In the genomic region with DNA sequence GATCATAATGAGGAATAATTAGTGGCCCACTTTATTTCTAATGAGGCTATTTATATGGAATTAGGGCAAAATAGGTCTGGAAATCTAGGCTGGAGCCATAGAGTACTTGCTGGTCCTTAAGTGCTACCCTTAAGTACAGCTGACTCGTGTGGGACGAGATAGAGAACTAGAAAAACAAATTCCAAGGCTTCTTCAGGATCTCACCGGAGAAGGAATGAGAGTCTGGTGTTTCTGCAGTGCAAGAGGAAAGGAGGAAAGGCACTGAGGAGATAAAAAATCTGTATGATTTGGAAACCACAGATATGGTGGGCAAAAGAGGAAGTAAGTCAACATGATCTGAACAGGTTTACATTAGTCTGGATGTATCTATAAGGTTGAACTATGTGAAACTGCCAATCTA, we compare ENCODE assay signal across 27 cellular contexts.
DNase-seq lines count a peak whose midpoint lies in the region; ATAC-seq, FAIRE-seq and TF ChIP-seq lines count a peak whose summit lies in the region.
"Had no signal": no experiment of that assay in that cellular context is flagged by ENCODE, and none has a peak within 500 bp of the region (broad histone marks: within the 10 kb centered on the region; RNA-seq: fewer than 3 reads in every experiment).

No MANE protein-coding gene starts in this region.

- no peaks in the 10 kb centered on the region for H3K36me3 ChIP-seq in GM12878 (ENCODE audit: control insufficient read depth in 2 of 2, insufficient read depth in 2 of 2, low read length in 1 of 2)
- H3K36me3 ChIP-seq: BE2C, Peyer's patch had no signal

- BruUV-seq in GM12878 (replicated peaks; lab: Mats Ljungman, UMichigan) = no TSS peak

- POLR2A ChIA-PET in GM12878 (lab: Charles Lee) = no interaction called here

- intact Hi-C loops in GM12878 (cut with micrococcal nuclease; ENCODE audit: unreplicated experiment) = no loop called here

- no peaks in the 10 kb centered on the region for H3K9me3 ChIP-seq in GM12878 (replicated peaks; ENCODE audit: control insufficient read depth, insufficient read depth, low read length)
- H3K9me3 ChIP-seq: BE2C, Peyer's patch had no signal

- H3K9ac ChIP-seq in GM12878 (ENCODE audit: control insufficient read depth, insufficient read depth, low read length) = no peak overlapping the region

- H3K4me3 ChIP-seq in GM12878 = no peak overlapping the region
- H3K4me3 ChIP-seq: Peyer's patch had no signal

- no peak for TF ChIP-seq RAD21 in GM12878 (IDR thresholded peaks at IDR 0.05; ENCODE audit: insufficient read depth, low read depth, low read length)

- H3K4me3 Mint-ChIP-seq in nephron = no peak overlapping the region
- H3K4me3 Mint-ChIP-seq: IgD-negative memory B cell had no signal

- in situ Hi-C loops in GM12878 (cut with MboI) = no loop called here

- TF ChIP-seq POLR2A in GM12878 (IDR thresholded peaks at IDR 0.05; ENCODE audit: low read depth, low read length) = no peak

- no peak overlapping the region for H3K27ac ChIP-seq in GM12878 (ENCODE audit: control insufficient read depth, insufficient read depth)
- H3K27ac ChIP-seq: HL-60, Peyer's patch had no signal

- peak; percentile 58 for ATAC-seq in GM12878

- DNase-seq in NOMO-1 treated with DMSO at 0.1 percent for 48 hours (lab: John Stamatoyannopoulos, UW; ENCODE audit: unreplicated experiment) (peak; percentile 47), NOMO-1 treated with dmso at 0.1 percent for 144 hours (lab: John Stamatoyannopoulos, UW; ENCODE audit: unreplicated experiment) (no peak), GM12878 (ENCODE audit: low read depth, low spot score) (no peak), NCI-H1694 (lab: John Stamatoyannopoulos, UW) (no peak)
- no peak for DNase-seq in stimulated activated CD4-positive, alpha-beta T cell treated with anti-CD3 and anti-CD28 coated beads, Interleukin-15, amount 100 ng/mL, for 24 hours
- DNase-seq in activated CD4-positive, CD25-positive, alpha-beta regulatory T cell (lab: John Stamatoyannopoulos, UW) = no peak
- DNase-seq: 8988T, ACHN, BE2C, Calu3, DMS79 treated with DMSO at 0.1 percent for 48 hours, GF-D8, H7, Karpas-422, NCI-H1048, NCI-H1417, NCI-H1694 treated with DMSO at 0.1 percent for 48 hours, NCI-H446, NCI-H524 treated with DMSO at 0.1 percent for 48 hours, NCI-H774, Peyer's patch, SHP77 treated with DMSO at 0.1 percent for 48 hours had no signal

- SMC1A ChIA-PET in GM12878 (lab: Charles Lee; ENCODE audit: uncharacterized antibody, unreplicated experiment) = no interaction called here

- 24% methylated on average over 3 of the region's 3 CpGs for WGBS in GM12878 (ENCODE audit: insufficient coverage, insufficient replicate concordance, low lambda C conversion rate, missing lambda C conversion rate)

- H3K4me1 ChIP-seq in GM12878 (ENCODE audit: control insufficient read depth, insufficient read depth, low read length) = no peaks in the 10 kb centered on the region
- H3K4me1 ChIP-seq: BE2C, Peyer's patch had no signal

- no peaks in the 10 kb centered on the region for H3K27me3 ChIP-seq in GM12878 (replicated peaks in 1 of 2; ENCODE audit: control insufficient read depth in 2 of 2, insufficient read depth in 2 of 2, low read length in 1 of 2)
- H3K27me3 ChIP-seq: BE2C, Peyer's patch had no signal

- H3K79me2 ChIP-seq in GM12878 (ENCODE audit: control insufficient read depth, insufficient read depth, low read length) = no peaks in the 10 kb centered on the region

- H3K27me3 Mint-ChIP-seq in nephron (ENCODE audit: low read depth) = no peaks in the 10 kb centered on the region
- H3K27me3 Mint-ChIP-seq: IgD-negative memory B cell had no signal

- H3K36me3 Mint-ChIP-seq in nephron (ENCODE audit: low read depth) = no peaks in the 10 kb centered on the region
- H3K36me3 Mint-ChIP-seq: IgD-negative memory B cell had no signal

- no peak for TF ChIP-seq EP300 in GM12878 (IDR thresholded peaks at IDR 0.05; ENCODE audit: borderline replicate concordance in 1 of 2, control insufficient read depth in 1 of 2, low read depth in 2 of 2, low read length in 2 of 2)

- H4K20me1 ChIP-seq in GM12878 (ENCODE audit: control insufficient read depth, insufficient read depth) = no peaks in the 10 kb centered on the region

- FAIRE-seq in GM12878 (lab: Jason Lieb, UNC) = no peak
- FAIRE-seq: GM12892, GM19239 had no signal

- peaks cover 4% of the 10 kb centered on the region for H3K4me1 Mint-ChIP-seq in nephron

- RAD21 ChIA-PET in GM12878 (lab: Charles Lee; ENCODE audit: unreplicated experiment) = no interaction called here

- no peak for TF ChIP-seq CTCF in GM12878 (IDR thresholded peaks at IDR 0.05 in 2 of 3, conservative IDR thresholded peaks at IDR 0.05 in 1 of 3; ENCODE audit: control insufficient read depth in 2 of 3, extremely low read depth in 1 of 3, insufficient read depth in 1 of 3, low read depth in 3 of 3, low read length in 3 of 3)
- no peak for TF ChIP-seq CTCF in nephron (IDR thresholded peaks at IDR 0.05; ENCODE audit: unreplicated experiment in 3 of 3)

- peak overlapping the region in 2 of 3 experiments; percentile 1 to 53 for H3K27ac Mint-ChIP-seq in nephron
- H3K27ac Mint-ChIP-seq: IgD-negative memory B cell had no signal

- no peaks in the 10 kb centered on the region for H3K9me3 Mint-ChIP-seq in nephron
- H3K9me3 Mint-ChIP-seq: IgD-negative memory B cell had no signal

- H3K4me2 ChIP-seq in GM12878 (ENCODE audit: control insufficient read depth, insufficient read depth) = no peak overlapping the region

- CTCF ChIA-PET in GM12878 (lab: Yijun Ruan, JAX) = interaction anchor here (1.2 kb wide), 1 partner anchor 14 kb away, joined by 3 read pairs; no protein-coding TSS in a partner anchor

- no peak overlapping the region for H2AFZ ChIP-seq in GM12878 (ENCODE audit: control insufficient read depth, low read depth, low read length)

TF ChIP-seq in GM12878, 131 proteins besides CTCF, POLR2A, EP300 and RAD21 (continues in another document):
- no peak for TF ChIP-seq SKIL (IDR thresholded peaks at IDR 0.05; ENCODE audit: low read depth, poor library complexity, severe bottlenecking)
- TF ChIP-seq ZNF274 (IDR thresholded peaks at IDR 0.05; ENCODE audit: insufficient read depth, insufficient read length) = no peak
- TF ChIP-seq DPF2 (IDR thresholded peaks at IDR 0.05) = no peak
- no peak for TF ChIP-seq TCF7 (IDR thresholded peaks at IDR 0.05; ENCODE audit: borderline replicate concordance)
- TF ChIP-seq IRF4 (IDR thresholded peaks at IDR 0.05; ENCODE audit: low read depth, low read length) = no peak
- no peak for TF ChIP-seq KDM1A (IDR thresholded peaks at IDR 0.05; ENCODE audit: borderline replicate concordance)
- TF ChIP-seq YBX1 (IDR thresholded peaks at IDR 0.05) = no peak
- TF ChIP-seq SMARCA5 (IDR thresholded peaks at IDR 0.05) = no peak
- TF ChIP-seq GABPA (IDR thresholded peaks at IDR 0.05; ENCODE audit: low read depth) = no peak
- no peak for TF ChIP-seq SUPT20H (IDR thresholded peaks at IDR 0.05; ENCODE audit: borderline replicate concordance, control insufficient read depth, low read depth, low read length)
- TF ChIP-seq, protein P1, sequence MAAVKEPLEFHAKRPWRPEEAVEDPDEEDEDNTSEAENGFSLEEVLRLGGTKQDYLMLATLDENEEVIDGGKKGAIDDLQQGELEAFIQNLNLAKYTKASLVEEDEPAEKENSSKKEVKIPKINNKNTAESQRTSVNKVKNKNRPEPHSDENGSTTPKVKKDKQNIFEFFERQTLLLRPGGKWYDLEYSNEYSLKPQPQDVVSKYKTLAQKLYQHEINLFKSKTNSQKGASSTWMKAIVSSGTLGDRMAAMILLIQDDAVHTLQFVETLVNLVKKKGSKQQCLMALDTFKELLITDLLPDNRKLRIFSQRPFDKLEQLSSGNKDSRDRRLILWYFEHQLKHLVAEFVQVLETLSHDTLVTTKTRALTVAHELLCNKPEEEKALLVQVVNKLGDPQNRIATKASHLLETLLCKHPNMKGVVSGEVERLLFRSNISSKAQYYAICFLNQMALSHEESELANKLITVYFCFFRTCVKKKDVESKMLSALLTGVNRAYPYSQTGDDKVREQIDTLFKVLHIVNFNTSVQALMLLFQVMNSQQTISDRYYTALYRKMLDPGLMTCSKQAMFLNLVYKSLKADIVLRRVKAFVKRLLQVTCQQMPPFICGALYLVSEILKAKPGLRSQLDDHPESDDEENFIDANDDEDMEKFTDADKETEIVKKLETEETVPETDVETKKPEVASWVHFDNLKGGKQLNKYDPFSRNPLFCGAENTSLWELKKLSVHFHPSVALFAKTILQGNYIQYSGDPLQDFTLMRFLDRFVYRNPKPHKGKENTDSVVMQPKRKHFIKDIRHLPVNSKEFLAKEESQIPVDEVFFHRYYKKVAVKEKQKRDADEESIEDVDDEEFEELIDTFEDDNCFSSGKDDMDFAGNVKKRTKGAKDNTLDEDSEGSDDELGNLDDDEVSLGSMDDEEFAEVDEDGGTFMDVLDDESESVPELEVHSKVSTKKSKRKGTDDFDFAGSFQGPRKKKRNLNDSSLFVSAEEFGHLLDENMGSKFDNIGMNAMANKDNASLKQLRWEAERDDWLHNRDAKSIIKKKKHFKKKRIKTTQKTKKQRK (IDR thresholded peaks at IDR 0.05; ENCODE audit: low read depth, low read length) = no peak
- TF ChIP-seq, protein P2, sequence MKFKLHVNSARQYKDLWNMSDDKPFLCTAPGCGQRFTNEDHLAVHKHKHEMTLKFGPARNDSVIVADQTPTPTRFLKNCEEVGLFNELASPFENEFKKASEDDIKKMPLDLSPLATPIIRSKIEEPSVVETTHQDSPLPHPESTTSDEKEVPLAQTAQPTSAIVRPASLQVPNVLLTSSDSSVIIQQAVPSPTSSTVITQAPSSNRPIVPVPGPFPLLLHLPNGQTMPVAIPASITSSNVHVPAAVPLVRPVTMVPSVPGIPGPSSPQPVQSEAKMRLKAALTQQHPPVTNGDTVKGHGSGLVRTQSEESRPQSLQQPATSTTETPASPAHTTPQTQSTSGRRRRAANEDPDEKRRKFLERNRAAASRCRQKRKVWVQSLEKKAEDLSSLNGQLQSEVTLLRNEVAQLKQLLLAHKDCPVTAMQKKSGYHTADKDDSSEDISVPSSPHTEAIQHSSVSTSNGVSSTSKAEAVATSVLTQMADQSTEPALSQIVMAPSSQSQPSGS (IDR thresholded peaks at IDR 0.05; ENCODE audit: low read length) = no peak
- TF ChIP-seq ZNF24 (IDR thresholded peaks at IDR 0.05) = no peak
